25 cellular contexts compared by ENCODE assay signal in genomic region chr2:191515536-191515935, GRCh38.
A peak's percentile ranks its signal among the peaks of the same experiment; 100 is the strongest.
DNase-seq lines count a peak whose midpoint lies in the region; ATAC-seq, FAIRE-seq and TF ChIP-seq lines count a peak whose summit lies in the region.
"Had no signal": no experiment of that assay in that cellular context is flagged by ENCODE, and none has a peak within 500 bp of the region (broad histone marks: within the 10 kb centered on the region; RNA-seq: fewer than 3 reads in every experiment).

No MANE protein-coding gene starts in this region.

- 0 out of 3 replicates have a peak overlapping the region, but pooled peaks have one; percentile 21 for H3K4me2 ChIP-seq in A549
- H3K4me2 ChIP-seq in osteoblast (ENCODE audit: insufficient read depth, low read length): no peak overlapping the region
- H3K4me2 ChIP-seq: BLaER1 treated with 17β-estradiol and CSF1 and Interleukin-3, amounts not matched to agents 10 nM and 100 nM; PC-9; SK-N-SH had no signal

- DNase-seq in A549 (ENCODE audit: low read depth in 1 of 2, low spot score in 1 of 2) (no peak), GM03348 (ENCODE audit: low spot score) (peak; percentile 24), glutamatergic neuron (no peak), osteoblast (ENCODE audit: insufficient read length, low spot score, missing footprints) (no peak), SKM-1 treated with dmso at 0.1 percent for 144 hours (lab: John Stamatoyannopoulos, UW; ENCODE audit: unreplicated experiment) (no peak), HCEC 1CT (no peak)
- DNase-seq: CD8-positive, alpha-beta T cell; MG63; NCI-H1048; NCI-H1417 treated with DMSO at 0.1 percent for 48 hours; NCI-H187 treated with DMSO at 0.1 percent for 48 hours; NCI-H226; NCI-H510A treated with DMSO at 0.1 percent for 48 hours; NCI-H748 treated with DMSO at 0.1 percent for 48 hours; PC-9; RPMI8226; SIG-M5; SK-N-SH had no signal

- H3K27ac ChIP-seq in A549 (peak overlapping the region; percentile 23 to 44; a peak in 3 of 6 replicates), osteoblast (ENCODE audit: low read depth, low read length) (no peak overlapping the region)
- H3K27ac ChIP-seq: BLaER1 treated with 17β-estradiol and CSF1 and Interleukin-3, amounts not matched to agents 10 nM and 100 nM; HL-60; PC-9 had no signal

- TF ChIP-seq CTCF in A549 (IDR thresholded peaks at IDR 0.05): no peak
- no peak for TF ChIP-seq CTCF in glutamatergic neuron (IDR thresholded peaks at IDR 0.05; ENCODE audit: partially characterized antibody, unreplicated experiment)
- TF ChIP-seq CTCF in osteoblast (IDR thresholded peaks at IDR 0.05; ENCODE audit: extremely low read depth, low read depth, low read length): no peak

- CTCF ChIA-PET in A549 (lab: Yijun Ruan, JAX): interaction anchor here (0.9 to 6.8 kb wide), 6 partner anchors 14 to 464 kb away, joined by 3 to 55 read pairs (median 10); no protein-coding TSS in a partner anchor

- H3K36me3 Mint-ChIP-seq in glutamatergic neuron (ENCODE audit: unreplicated experiment): no peaks in the 10 kb centered on the region
- H3K36me3 Mint-ChIP-seq: CD8-positive, alpha-beta T cell had no signal

- peaks cover 2% of the 10 kb centered on the region for H3K27me3 Mint-ChIP-seq in glutamatergic neuron (ENCODE audit: unreplicated experiment)

- no peaks in the 10 kb centered on the region for H3K79me2 ChIP-seq in osteoblast (ENCODE audit: insufficient read depth, low read length)

- peaks cover 19% of the 10 kb centered on the region for H3K4me1 Mint-ChIP-seq in glutamatergic neuron (ENCODE audit: low read depth, unreplicated experiment)

- H3K9me3 Mint-ChIP-seq in glutamatergic neuron (ENCODE audit: unreplicated experiment): peaks cover 4% of the 10 kb centered on the region

- peak overlapping the region; percentile 74 for H3K27ac Mint-ChIP-seq in glutamatergic neuron (ENCODE audit: unreplicated experiment)
- H3K27ac Mint-ChIP-seq: CD8-positive, alpha-beta T cell had no signal

- peak overlapping the region; percentile 23 for H2AFZ ChIP-seq in osteoblast (ENCODE audit: low read length)
- H2AFZ ChIP-seq: PC-9 had no signal

- H3K4me1 ChIP-seq in A549 (peaks cover 40% of the 10 kb centered on the region), osteoblast (ENCODE audit: insufficient read depth, low read length) (peaks cover 5% of the 10 kb centered on the region)
- H3K4me1 ChIP-seq: BLaER1 treated with 17β-estradiol and CSF1 and Interleukin-3, amounts not matched to agents 10 nM and 100 nM had no signal

- POLR2A ChIA-PET in A549 (lab: Yijun Ruan, JAX): no interaction called here

- H4K20me1 ChIP-seq in osteoblast (ENCODE audit: insufficient read depth, low read length): no peaks in the 10 kb centered on the region
- H4K20me1 ChIP-seq: BLaER1 treated with 17β-estradiol and CSF1 and Interleukin-3, amounts not matched to agents 10 nM and 100 nM had no signal

- no peak overlapping the region for H3K4me3 Mint-ChIP-seq in glutamatergic neuron (ENCODE audit: unreplicated experiment)
- H3K4me3 Mint-ChIP-seq: CD8-positive, alpha-beta T cell had no signal

- FAIRE-seq in A549 (lab: Jason Lieb, UNC): no peak
- FAIRE-seq: G401.6, H54, HepG2, K562 had no signal

- no peaks in the 10 kb centered on the region for H3K36me3 ChIP-seq in osteoblast (ENCODE audit: insufficient read depth, low read length)
- H3K36me3 ChIP-seq: BLaER1 treated with 17β-estradiol and CSF1 and Interleukin-3, amounts not matched to agents 10 nM and 100 nM; MG63 had no signal

- TF ChIP-seq POLR2A in A549 (IDR thresholded peaks at IDR 0.05; ENCODE audit: low read length): no peak

- H3K27me3 ChIP-seq in osteoblast (ENCODE audit: insufficient read depth, low read length): no peaks in the 10 kb centered on the region
- H3K27me3 ChIP-seq: BLaER1 treated with 17β-estradiol and CSF1 and Interleukin-3, amounts not matched to agents 10 nM and 100 nM; MG63 had no signal

- WGBS in A549 (ENCODE audit: missing lambda C conversion rate): 75% methylated on average over 3 of the region's 3 CpGs

- H3K4me3 ChIP-seq in A549: no peak overlapping the region
- no peak overlapping the region for H3K4me3 ChIP-seq in osteoblast (ENCODE audit: insufficient read depth, low read length)
- H3K4me3 ChIP-seq: BLaER1 treated with 17β-estradiol and CSF1 and Interleukin-3, amounts not matched to agents 10 nM and 100 nM; K562; MG63; PC-9 had no signal

- H3K9me3 ChIP-seq in A549: no peaks in the 10 kb centered on the region
- no peaks in the 10 kb centered on the region for H3K9me3 ChIP-seq in osteoblast (ENCODE audit: low read depth, low read length)
- H3K9me3 ChIP-seq: BLaER1 treated with 17β-estradiol and CSF1 and Interleukin-3, amounts not matched to agents 10 nM and 100 nM; MG63; SK-N-SH had no signal

- TF ChIP-seq EP300 in A549 (IDR thresholded peaks at IDR 0.05): no peak

- ATAC-seq in A549 (peak in 1 of 2 experiments; percentile 22; a peak in 1 of 6 replicates), GM19324 (IDR thresholded peaks at IDR 0.05; ENCODE audit: low FRiP score, unreplicated experiment) (no peak)
- ATAC-seq: CD8-positive, alpha-beta T cell; HepG2; K562 had no signal

- TF ChIP-seq RAD21 in A549 (conservative IDR thresholded peaks at IDR 0.05 in 1 of 2, IDR thresholded peaks at IDR 0.05 in 1 of 2): no peak

TF ChIP-seq in A549, 52 proteins besides CTCF, POLR2A, EP300 and RAD21:
- TF ChIP-seq EHMT2 (IDR thresholded peaks at IDR 0.05; ENCODE audit: low read depth): no peak
- TF ChIP-seq FOSB (CRISPR knock-in tag; IDR thresholded peaks at IDR 0.05): no peak
- TF ChIP-seq KDM1A (IDR thresholded peaks at IDR 0.05; ENCODE audit: low read depth): no peak
- TF ChIP-seq ATOH8 (CRISPR knock-in tag; IDR thresholded peaks at IDR 0.05; ENCODE audit: low read depth): no peak
- TF ChIP-seq ELK1 (IDR thresholded peaks at IDR 0.05; ENCODE audit: low read depth, low read length): no peak
- TF ChIP-seq ZC3H11A (IDR thresholded peaks at IDR 0.05): no peak
- no peak for TF ChIP-seq SREBF2 (IDR thresholded peaks at IDR 0.05)
